ENCODE assay signal across 11 cellular contexts in the genomic region with DNA sequence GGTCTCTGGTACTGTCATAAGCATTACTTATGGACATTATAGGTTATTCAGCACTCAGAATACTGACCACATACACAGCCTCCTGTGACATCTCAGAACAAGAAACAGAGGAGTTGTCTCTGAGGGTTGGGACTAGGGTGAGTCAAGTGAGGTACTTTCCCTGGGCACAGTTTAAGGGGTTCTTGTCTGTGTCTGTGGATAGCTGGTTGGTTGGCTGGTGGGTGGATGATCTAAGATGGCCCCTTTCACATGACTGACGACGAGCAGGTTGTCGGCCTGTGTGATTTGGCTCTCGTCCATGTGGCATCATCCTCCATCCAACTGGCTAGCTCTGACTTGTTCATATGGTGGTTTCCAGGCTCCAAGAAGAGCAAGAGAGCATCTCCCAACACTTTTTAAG.
DNase-seq lines count a peak whose midpoint lies in the region; ATAC-seq lines count a peak whose summit lies in the region.
"Had no signal": no experiment of that assay in that cellular context is flagged by ENCODE, and none has a peak within 500 bp of the region (broad histone marks: within the 10 kb centered on the region; RNA-seq: fewer than 3 reads in every experiment).

No MANE protein-coding gene starts in this region.

- H3K36me3 Mint-ChIP-seq in activated CD4-positive, alpha-beta T cell treated with anti-CD3 and anti-CD28 coated beads, Interleukin-2, amount 10 ng/mL, durations not matched to agents 7 days and 5 days (ENCODE audit: low read depth) = peaks cover 27% of the 10 kb centered on the region
- H3K36me3 Mint-ChIP-seq in activated T-helper 2 cell treated with anti-CD3 and anti-CD28 coated beads, Interferon-gamma antibody, Interleukin-2, Interleukin-4, amounts not matched to agents 10 μg/mL and 5 μg/mL and 100 μg/mL, durations not matched to agents 14 hours and 24 hours and 36 hours (ENCODE audit: low read depth) = peaks cover 30% of the 10 kb centered on the region

- no peak overlapping the region for H3K4me3 Mint-ChIP-seq in activated CD4-positive, alpha-beta T cell treated with anti-CD3 and anti-CD28 coated beads, Interleukin-2, amount 10 ng/mL, durations not matched to agents 7 days and 5 days
- H3K4me3 Mint-ChIP-seq in activated T-helper 2 cell treated with anti-CD3 and anti-CD28 coated beads, Interferon-gamma antibody, Interleukin-2, Interleukin-4, amounts not matched to agents 10 μg/mL and 5 μg/mL and 100 μg/mL, durations not matched to agents 14 hours and 24 hours and 36 hours (ENCODE audit: low read depth) = no peak overlapping the region

- H3K27me3 Mint-ChIP-seq in activated CD4-positive, alpha-beta T cell treated with anti-CD3 and anti-CD28 coated beads, Interleukin-2, amount 10 ng/mL, durations not matched to agents 7 days and 5 days = no peaks in the 10 kb centered on the region
- H3K27me3 Mint-ChIP-seq in activated T-helper 2 cell treated with anti-CD3 and anti-CD28 coated beads, Interferon-gamma antibody, Interleukin-2, Interleukin-4, amounts not matched to agents 10 μg/mL and 5 μg/mL and 100 μg/mL, durations not matched to agents 14 hours and 24 hours and 36 hours (ENCODE audit: low read depth) = no peaks in the 10 kb centered on the region

- intact Hi-C loops in activated T-helper 2 cell treated with anti-CD3 and anti-CD28 coated beads, Interferon-gamma antibody, Interleukin-2, Interleukin-4, amounts not matched to agents 10 μg/mL and 5 μg/mL and 100 μg/mL, durations not matched to agents 14 hours and 24 hours and 36 hours (cut with micrococcal nuclease) = loop anchor here (1.0 kb wide), 1 partner anchor 37 kb away; no protein-coding TSS in a partner anchor
- intact Hi-C loops in cardiac septum (cut with DNase I) = no loop called here

- CTCF ChIA-PET in activated CD4-positive, alpha-beta T cell treated with anti-CD3 and anti-CD28 coated beads, Interleukin-2, amount 10 ng/mL, durations not matched to agents 7 days and 5 days (lab: Charles Lee) = interaction anchor here (1.2 kb wide), 1 partner anchor 197 kb away, joined by 3 read pairs; no protein-coding TSS in a partner anchor

- peak; percentile 75 for ATAC-seq in HG02852 (IDR thresholded peaks at IDR 0.05; ENCODE audit: unreplicated experiment)

- no peaks in the 10 kb centered on the region for H3K9me3 Mint-ChIP-seq in activated CD4-positive, alpha-beta T cell treated with anti-CD3 and anti-CD28 coated beads, Interleukin-2, amount 10 ng/mL, durations not matched to agents 7 days and 5 days
- H3K9me3 Mint-ChIP-seq in activated T-helper 2 cell treated with anti-CD3 and anti-CD28 coated beads, Interferon-gamma antibody, Interleukin-2, Interleukin-4, amounts not matched to agents 10 μg/mL and 5 μg/mL and 100 μg/mL, durations not matched to agents 14 hours and 24 hours and 36 hours = no peaks in the 10 kb centered on the region

- POLR2A ChIA-PET in activated CD4-positive, alpha-beta T cell treated with anti-CD3 and anti-CD28 coated beads, Interleukin-2, amount 10 ng/mL, durations not matched to agents 7 days and 5 days (lab: Charles Lee) = no interaction called here

- H3K27ac Mint-ChIP-seq in activated CD4-positive, alpha-beta T cell treated with anti-CD3 and anti-CD28 coated beads, Interleukin-2, amount 10 ng/mL, durations not matched to agents 7 days and 5 days = no peak overlapping the region
- H3K27ac Mint-ChIP-seq in activated T-helper 2 cell treated with anti-CD3 and anti-CD28 coated beads, Interferon-gamma antibody, Interleukin-2, Interleukin-4, amounts not matched to agents 10 μg/mL and 5 μg/mL and 100 μg/mL, durations not matched to agents 14 hours and 24 hours and 36 hours = peak overlapping the region; percentile 69

- DNase-seq in activated CD4-positive, alpha-beta T cell treated with anti-CD3 and anti-CD28 coated beads for 48 hours = peak; percentile 82
- DNase-seq in activated CD4-positive, alpha-beta T cell treated with anti-CD3 and anti-CD28 coated beads, Interleukin-2, amount 10 ng/mL, durations not matched to agents 7 days and 5 days = no peak
- DNase-seq in activated T-helper 2 cell treated with anti-CD3 and anti-CD28 coated beads, Interferon-gamma antibody, Interleukin-2, Interleukin-4, amounts not matched to agents 10 μg/mL and 5 μg/mL and 100 μg/mL, durations not matched to agents 14 hours and 24 hours and 36 hours (ENCODE audit: low spot score) = no peak
- DNase-seq in stimulated activated CD8-positive, alpha-beta memory T cell treated with anti-CD3 and anti-CD28 coated beads, Interleukin-4, amount 100 ng/mL, for 24 hours (ENCODE audit: low read depth) = peak; percentile 45
- no peak for DNase-seq in NCI-H1417 treated with DMSO at 0.1 percent for 48 hours (lab: John Stamatoyannopoulos, UW)
- DNase-seq in cardiac septum (ENCODE audit: low spot score) = no peak
- DNase-seq in DMS53 treated with DMSO at 0.1 percent for 48 hours (lab: John Stamatoyannopoulos, UW; ENCODE audit: unreplicated experiment) = no peak
- DNase-seq: IMR-90, nucleus accumbens, RPMI8226 had no signal

- H3K4me1 Mint-ChIP-seq in activated CD4-positive, alpha-beta T cell treated with anti-CD3 and anti-CD28 coated beads, Interleukin-2, amount 10 ng/mL, durations not matched to agents 7 days and 5 days = peaks cover 5% of the 10 kb centered on the region
- peaks cover 17% of the 10 kb centered on the region for H3K4me1 Mint-ChIP-seq in activated T-helper 2 cell treated with anti-CD3 and anti-CD28 coated beads, Interferon-gamma antibody, Interleukin-2, Interleukin-4, amounts not matched to agents 10 μg/mL and 5 μg/mL and 100 μg/mL, durations not matched to agents 14 hours and 24 hours and 36 hours (ENCODE audit: low read depth)

Comparison
In these comparisons a context has a peak if more than half of its experiments do, and no peak if none do; other contexts are left out.
1. DNase-seq: peak in activated CD4-positive, alpha-beta T cell treated with anti-CD3 and anti-CD28 coated beads for 48 hours (single experiment) and stimulated activated CD8-positive, alpha-beta memory T cell treated with anti-CD3 and anti-CD28 coated beads, Interleukin-4, amount 100 ng/mL, for 24 hours (single experiment); none in activated CD4-positive, alpha-beta T cell treated with anti-CD3 and anti-CD28 coated beads, Interleukin-2, amount 10 ng/mL, durations not matched to agents 7 days and 5 days (single experiment), activated T-helper 2 cell treated with anti-CD3 and anti-CD28 coated beads, Interferon-gamma antibody, Interleukin-2, Interleukin-4, amounts not matched to agents 10 μg/mL and 5 μg/mL and 100 μg/mL, durations not matched to agents 14 hours and 24 hours and 36 hours (single experiment), NCI-H1417 treated with DMSO at 0.1 percent for 48 hours (single experiment), cardiac septum (single experiment) and DMS53 treated with DMSO at 0.1 percent for 48 hours (single experiment).